ENCODE assay signal across 14 cellular contexts in genomic region chr4:140019619-140020367, GRCh38.
DNase-seq lines count a peak whose midpoint lies in the region; ATAC-seq and TF ChIP-seq lines count a peak whose summit lies in the region.
"Had no signal": no experiment of that assay in that cellular context is flagged by ENCODE, and none has a peak within 500 bp of the region (broad histone marks: within the 10 kb centered on the region; RNA-seq: fewer than 3 reads in every experiment).

No MANE protein-coding gene starts in this region.

- peak overlapping the region; percentile 62 for H3K27ac Mint-ChIP-seq in type B pancreatic cell
- H3K27ac Mint-ChIP-seq in activated CD8-positive, alpha-beta memory T cell treated with anti-CD3 and anti-CD28 coated beads, Interleukin-2, amount 10 ng/mL, durations not matched to agents 7 days and 5 days = no peak overlapping the region
- H3K27ac Mint-ChIP-seq: activated T-helper 17 cell treated with anti-CD3 and anti-CD28 coated beads, Interleukin-2, amount 50 U/mL, for 72 hours had no signal

- BruUV-seq in Panc1 (replicated peaks; lab: Mats Ljungman, UMichigan) = no TSS peak

- DNase-seq in NCI-H748 (lab: John Stamatoyannopoulos, UW; ENCODE audit: unreplicated experiment) (peak; percentile 50), NCI-H748 treated with DMSO at 0.1 percent for 48 hours (lab: John Stamatoyannopoulos, UW) (no peak), Panc1 (ENCODE audit: low read depth, low spot score) (no peak), right lobe of liver (no peak), type B pancreatic cell (ENCODE audit: extremely low spot score, unreplicated experiment) (no peak), 8988T (no peak)
- DNase-seq in activated CD8-positive, alpha-beta memory T cell treated with anti-CD3 and anti-CD28 coated beads, Interleukin-2, amount 10 ng/mL, durations not matched to agents 7 days and 5 days = no peak
- DNase-seq in activated CD4-positive, CD25-positive, alpha-beta regulatory T cell (lab: John Stamatoyannopoulos, UW) = no peak
- DNase-seq: EL, foreskin keratinocyte, NCI-H1694 treated with DMSO at 0.1 percent for 48 hours had no signal

- CTCF ChIA-PET in Panc1 (lab: Charles Lee) = no interaction called here
- CTCF ChIA-PET in activated CD8-positive, alpha-beta memory T cell treated with anti-CD3 and anti-CD28 coated beads, Interleukin-2, amount 10 ng/mL, durations not matched to agents 7 days and 5 days (lab: Charles Lee) = interaction anchor here (1.0 kb wide), 1 partner anchor 233 kb away, joined by 3 read pairs; no protein-coding TSS in a partner anchor

- H3K27ac ChIP-seq in Panc1 (ENCODE audit: low read length) = peak overlapping the region; percentile 78
- H3K27ac ChIP-seq in right lobe of liver = peak overlapping the region; percentile 32 to 70 (median 70)
- H3K27ac ChIP-seq: foreskin keratinocyte, HL-60 had no signal

- H3K9me3 ChIP-seq in Panc1 (ENCODE audit: control insufficient read depth, insufficient read depth, low read depth, low read length) (0 out of 2 replicates have a peak, but pooled peaks cover 11% of the 10 kb centered on the region), right lobe of liver (no peaks in the 10 kb centered on the region)

- 18% methylated on average over 3 of the region's 3 CpGs for WGBS in right lobe of liver (ENCODE audit: insufficient coverage, low coverage, low lambda C conversion rate, missing lambda C conversion rate)

- H3K27me3 ChIP-seq in Panc1 (ENCODE audit: control insufficient read depth, insufficient read depth, low read length) (no peaks in the 10 kb centered on the region), right lobe of liver (no peaks in the 10 kb centered on the region)
- H3K27me3 ChIP-seq: foreskin keratinocyte had no signal

- TF ChIP-seq POLR2A in right lobe of liver (IDR thresholded peaks at IDR 0.05) = no peak

- peaks cover 26% of the 10 kb centered on the region for H3K4me1 ChIP-seq in Panc1 (ENCODE audit: control insufficient read depth, insufficient read depth, low read length)
- peaks cover 0 to 42% (median 20%) of the 10 kb centered on the region in 4 donors for H3K4me1 ChIP-seq in right lobe of liver
- H3K4me1 ChIP-seq: foreskin keratinocyte had no signal

- H3K27me3 Mint-ChIP-seq in type B pancreatic cell = no peaks in the 10 kb centered on the region
- H3K27me3 Mint-ChIP-seq in activated CD8-positive, alpha-beta memory T cell treated with anti-CD3 and anti-CD28 coated beads, Interleukin-2, amount 10 ng/mL, durations not matched to agents 7 days and 5 days = peaks cover 18% of the 10 kb centered on the region
- H3K27me3 Mint-ChIP-seq: activated T-helper 17 cell treated with anti-CD3 and anti-CD28 coated beads, Interleukin-2, amount 50 U/mL, for 72 hours; central memory CD8-positive, alpha-beta T cell had no signal

- H3K4me3 Mint-ChIP-seq in type B pancreatic cell = peak overlapping the region; percentile 57
- no peak overlapping the region for H3K4me3 Mint-ChIP-seq in activated CD8-positive, alpha-beta memory T cell treated with anti-CD3 and anti-CD28 coated beads, Interleukin-2, amount 10 ng/mL, durations not matched to agents 7 days and 5 days
- H3K4me3 Mint-ChIP-seq: activated T-helper 17 cell treated with anti-CD3 and anti-CD28 coated beads, Interleukin-2, amount 50 U/mL, for 72 hours; central memory CD8-positive, alpha-beta T cell had no signal

- TF ChIP-seq CTCF in Panc1 (IDR thresholded peaks at IDR 0.05) (no peak), right lobe of liver (IDR thresholded peaks at IDR 0.05) (no peak), type B pancreatic cell (conservative IDR thresholded peaks at IDR 0.05) (no peak)

- H3K36me3 ChIP-seq in Panc1 (ENCODE audit: control insufficient read depth, insufficient read depth, low read length) (no peaks in the 10 kb centered on the region), right lobe of liver (no peaks in the 10 kb centered on the region)

- intact Hi-C loops in Panc1 (cut with micrococcal nuclease; ENCODE audit: unreplicated experiment) = loop anchor here (10.0 kb wide), 3 partner anchors 65 to 305 kb away; no protein-coding TSS in a partner anchor
- intact Hi-C loops in right lobe of liver (cut with DNase I) = no loop called here

- peaks cover 38% of the 10 kb centered on the region for H3K4me1 Mint-ChIP-seq in type B pancreatic cell (ENCODE audit: unreplicated experiment)
- H3K4me1 Mint-ChIP-seq in activated CD8-positive, alpha-beta memory T cell treated with anti-CD3 and anti-CD28 coated beads, Interleukin-2, amount 10 ng/mL, durations not matched to agents 7 days and 5 days = no peaks in the 10 kb centered on the region
- H3K4me1 Mint-ChIP-seq: activated T-helper 17 cell treated with anti-CD3 and anti-CD28 coated beads, Interleukin-2, amount 50 U/mL, for 72 hours; central memory CD8-positive, alpha-beta T cell had no signal

- ATAC-seq in Panc1 = peak; percentile 83
- ATAC-seq in right lobe of liver = peak; percentile 90 to 96 (median 94)
- no peak for ATAC-seq in activated CD8-positive, alpha-beta memory T cell treated with anti-CD3 and anti-CD28 coated beads, Interleukin-2, amount 10 ng/mL, durations not matched to agents 7 days and 5 days
- ATAC-seq: activated T-helper 17 cell treated with anti-CD3 and anti-CD28 coated beads, Interleukin-2, amount 50 U/mL, for 72 hours; foreskin keratinocyte had no signal

- in situ Hi-C loops in Panc1 (cut with HindIII; ENCODE audit: low pct_unique_long_range_greater_than_20kb, low sequenced_read_pairs) = no loop called here

- no peaks in the 10 kb centered on the region for H3K36me3 Mint-ChIP-seq in type B pancreatic cell
- H3K36me3 Mint-ChIP-seq in activated CD8-positive, alpha-beta memory T cell treated with anti-CD3 and anti-CD28 coated beads, Interleukin-2, amount 10 ng/mL, durations not matched to agents 7 days and 5 days = no peaks in the 10 kb centered on the region

- no peaks in the 10 kb centered on the region for H3K9me3 Mint-ChIP-seq in type B pancreatic cell
- no peaks in the 10 kb centered on the region for H3K9me3 Mint-ChIP-seq in activated CD8-positive, alpha-beta memory T cell treated with anti-CD3 and anti-CD28 coated beads, Interleukin-2, amount 10 ng/mL, durations not matched to agents 7 days and 5 days (ENCODE audit: low read depth)
- H3K9me3 Mint-ChIP-seq: activated T-helper 17 cell treated with anti-CD3 and anti-CD28 coated beads, Interleukin-2, amount 50 U/mL, for 72 hours; central memory CD8-positive, alpha-beta T cell had no signal

- POLR2A ChIA-PET in Panc1 (lab: Charles Lee) = no interaction called here

- no peak overlapping the region for H3K4me3 ChIP-seq in Panc1 (ENCODE audit: low read depth in 2 of 2, low read length in 2 of 2)
- H3K4me3 ChIP-seq in right lobe of liver = peak overlapping the region in 2 of 3 donors; percentile 21 to 22

Comparison
In these comparisons a context has a peak if more than half of its experiments do, and no peak if none do; other contexts are left out.
1. H3K4me3 ChIP-seq: peak in right lobe of liver (2 of 3); none in Panc1 (0 of 2).